ENCODE assay signal across 8 cellular contexts in genomic region chr5:74251106-74252032, GRCh38.
DNase-seq lines count a peak whose midpoint lies in the region; ATAC-seq and TF ChIP-seq lines count a peak whose summit lies in the region.

No MANE protein-coding gene starts in this region.

- H3K36me3 ChIP-seq in PC-3 (ENCODE audit: low read depth, low read length) (no peaks in the 10 kb centered on the region), esophagus squamous epithelium (no peaks in the 10 kb centered on the region), prostate gland (no peaks in the 10 kb centered on the region)

- H3K79me2 ChIP-seq in PC-3 (ENCODE audit: low read length): no peaks in the 10 kb centered on the region

- H2AFZ ChIP-seq in PC-3 (ENCODE audit: low read length): peak overlapping the region; percentile 47

- no TSS peak for BruUV-seq in PC-3 (replicated peaks; lab: Mats Ljungman, UMichigan)

- no peaks in the 10 kb centered on the region for H3K9me2 ChIP-seq in PC-3 (replicated peaks; ENCODE audit: low read length)

- no peaks in the 10 kb centered on the region for H3K36me3 Mint-ChIP-seq in activated CD8-positive, alpha-beta T cell treated with anti-CD3 and anti-CD28 coated beads for 36 hours (ENCODE audit: low read depth)
- no peaks in the 10 kb centered on the region for H3K36me3 Mint-ChIP-seq in activated naive CD4-positive, alpha-beta T cell treated with anti-CD3 and anti-CD28 coated beads, Interleukin-2, amount 50 U/mL, for 72 hours

- no peaks in the 10 kb centered on the region for H4K20me1 ChIP-seq in PC-3 (ENCODE audit: low read length)

- H3K27ac ChIP-seq in PC-3 (ENCODE audit: low read length): peak overlapping the region; percentile 71
- H3K27ac ChIP-seq in esophagus squamous epithelium: peak overlapping the region in 3 of 4 donors; percentile 38 to 80 (median 67)
- H3K27ac ChIP-seq in prostate gland: no peak overlapping the region

- no peak overlapping the region for H3K4me3 ChIP-seq in PC-3 (ENCODE audit: low read length)
- no peak overlapping the region for H3K4me3 ChIP-seq in esophagus squamous epithelium
- no peak overlapping the region for H3K4me3 ChIP-seq in prostate gland

- POLR2A ChIA-PET in PC-3 (lab: Charles Lee; ENCODE audit: unreplicated experiment): no interaction called here
- POLR2A ChIA-PET in activated CD8-positive, alpha-beta T cell treated with anti-CD3 and anti-CD28 coated beads for 36 hours (lab: Charles Lee): no interaction called here

- H3K27me3 ChIP-seq in PC-3 (ENCODE audit: low read length) (no peaks in the 10 kb centered on the region), esophagus squamous epithelium (no peaks in the 10 kb centered on the region), prostate gland (replicated peaks; ENCODE audit: insufficient read depth) (no peaks in the 10 kb centered on the region)

- H3K27me3 Mint-ChIP-seq in activated CD8-positive, alpha-beta T cell treated with anti-CD3 and anti-CD28 coated beads for 36 hours: peaks cover 11% of the 10 kb centered on the region

- H3K4me2 ChIP-seq in PC-3 (ENCODE audit: low read length): peak overlapping the region; percentile 60

- CTCF ChIA-PET in PC-3 (lab: Charles Lee): no interaction called here
- CTCF ChIA-PET in activated CD8-positive, alpha-beta T cell treated with anti-CD3 and anti-CD28 coated beads for 36 hours (lab: Charles Lee): no interaction called here

- H3K27ac Mint-ChIP-seq in activated CD8-positive, alpha-beta T cell treated with anti-CD3 and anti-CD28 coated beads for 36 hours: no peak overlapping the region
- H3K27ac Mint-ChIP-seq in activated naive CD4-positive, alpha-beta T cell treated with anti-CD3 and anti-CD28 coated beads, Interleukin-2, amount 50 U/mL, for 72 hours: no peak overlapping the region

- intact Hi-C loops in PC-3 (cut with micrococcal nuclease) (loop anchor here (1.0 kb wide), 1 partner anchor 8 kb away; no protein-coding TSS in a partner anchor), esophagus squamous epithelium (cut with DNase I) (no loop called here), prostate gland (cut with DNase I) (no loop called here)
- intact Hi-C loops in activated CD8-positive, alpha-beta T cell treated with anti-CD3 and anti-CD28 coated beads for 36 hours (cut with micrococcal nuclease): no loop called here

- H3F3A ChIP-seq in PC-3 (ENCODE audit: low read length, unreplicated experiment): no peaks in the 10 kb centered on the region

- peak; percentile 98 for ATAC-seq in PC-3
- ATAC-seq in activated CD8-positive, alpha-beta T cell treated with anti-CD3 and anti-CD28 coated beads for 36 hours: no peak
- no peak for ATAC-seq in GM18505 (IDR thresholded peaks at IDR 0.05; ENCODE audit: unreplicated experiment)
- ATAC-seq in activated naive CD4-positive, alpha-beta T cell treated with anti-CD3 and anti-CD28 coated beads, Interleukin-2, amount 50 U/mL, for 72 hours: no peak

- WGBS in esophagus squamous epithelium, 2 donors: 39 to 42% methylated on average over 7 to 9 of the region's 9 CpGs
- 56% methylated on average over 9 of the region's 9 CpGs for WGBS in prostate gland

- no peaks in the 10 kb centered on the region for H3K9me3 Mint-ChIP-seq in activated CD8-positive, alpha-beta T cell treated with anti-CD3 and anti-CD28 coated beads for 36 hours
- H3K9me3 Mint-ChIP-seq in activated naive CD4-positive, alpha-beta T cell treated with anti-CD3 and anti-CD28 coated beads, Interleukin-2, amount 50 U/mL, for 72 hours: no peaks in the 10 kb centered on the region

- H3K9ac ChIP-seq in PC-3 (ENCODE audit: low read length): no peak overlapping the region

- peak; percentile 75 for DNase-seq in ELF-1 (ENCODE audit: low read depth, low spot score)
- DNase-seq in PC-3: peak; percentile 91
- no peak for DNase-seq in esophagus squamous epithelium (lab: John Stamatoyannopoulos, UW)
- peak; percentile 59 for DNase-seq in prostate gland (ENCODE audit: low spot score)
- no peak for DNase-seq in mesenteric fat pad (ENCODE audit: low spot score)
- DNase-seq in activated CD8-positive, alpha-beta T cell treated with anti-CD3 and anti-CD28 coated beads for 36 hours: no peak
- DNase-seq in activated naive CD4-positive, alpha-beta T cell treated with anti-CD3 and anti-CD28 coated beads, Interleukin-2, amount 50 U/mL, for 72 hours (ENCODE audit: low spot score in 2 of 2): no peak

- no peak overlapping the region for H3K4me3 Mint-ChIP-seq in activated CD8-positive, alpha-beta T cell treated with anti-CD3 and anti-CD28 coated beads for 36 hours

- H3K9me3 ChIP-seq in PC-3 (ENCODE audit: low read length) (no peaks in the 10 kb centered on the region), esophagus squamous epithelium (no peaks in the 10 kb centered on the region), prostate gland (no peaks in the 10 kb centered on the region)

- no peak for TF ChIP-seq POLR2A in esophagus squamous epithelium (IDR thresholded peaks at IDR 0.05)
- TF ChIP-seq POLR2A in prostate gland (IDR thresholded peaks at IDR 0.05): no peak
- no peak for TF ChIP-seq POLR2A in GM18505 (IDR thresholded peaks at IDR 0.05; ENCODE audit: borderline replicate concordance, extremely low read depth, insufficient read depth, insufficient read length)

- H3K4me1 Mint-ChIP-seq in activated CD8-positive, alpha-beta T cell treated with anti-CD3 and anti-CD28 coated beads for 36 hours (ENCODE audit: low read depth): no peaks in the 10 kb centered on the region

- TF ChIP-seq CTCF in PC-3 (conservative IDR thresholded peaks at IDR 0.05; ENCODE audit: low read depth, low read length): no peak
- no peak for TF ChIP-seq CTCF in esophagus squamous epithelium (IDR thresholded peaks at IDR 0.05)
- TF ChIP-seq CTCF in prostate gland (IDR thresholded peaks at IDR 0.05): no peak
- no peak for TF ChIP-seq CTCF in activated CD8-positive, alpha-beta T cell treated with anti-CD3 and anti-CD28 coated beads for 36 hours (IDR thresholded peaks at IDR 0.05)

- H3K4me1 ChIP-seq in PC-3 (ENCODE audit: insufficient read depth, low read length): peaks cover 17% of the 10 kb centered on the region
- peaks cover 0 to 15% (median 12%) of the 10 kb centered on the region in 3 donors for H3K4me1 ChIP-seq in esophagus squamous epithelium
- no peaks in the 10 kb centered on the region for H3K4me1 ChIP-seq in prostate gland (replicated peaks)

Comparison
In these comparisons a context has a peak if more than half of its experiments do, and no peak if none do; other contexts are left out.
1. DNase-seq: peak in ELF-1 (single experiment), PC-3 (single experiment) and prostate gland (single experiment); none in esophagus squamous epithelium (single experiment), mesenteric fat pad (single experiment), activated CD8-positive, alpha-beta T cell treated with anti-CD3 and anti-CD28 coated beads for 36 hours (single experiment) and activated naive CD4-positive, alpha-beta T cell treated with anti-CD3 and anti-CD28 coated beads, Interleukin-2, amount 50 U/mL, for 72 hours (0 of 2).
2. H3K27ac ChIP-seq: peak in PC-3 (single experiment) and esophagus squamous epithelium (3 of 4); none in prostate gland (0 of 2).